In the genomic region with DNA sequence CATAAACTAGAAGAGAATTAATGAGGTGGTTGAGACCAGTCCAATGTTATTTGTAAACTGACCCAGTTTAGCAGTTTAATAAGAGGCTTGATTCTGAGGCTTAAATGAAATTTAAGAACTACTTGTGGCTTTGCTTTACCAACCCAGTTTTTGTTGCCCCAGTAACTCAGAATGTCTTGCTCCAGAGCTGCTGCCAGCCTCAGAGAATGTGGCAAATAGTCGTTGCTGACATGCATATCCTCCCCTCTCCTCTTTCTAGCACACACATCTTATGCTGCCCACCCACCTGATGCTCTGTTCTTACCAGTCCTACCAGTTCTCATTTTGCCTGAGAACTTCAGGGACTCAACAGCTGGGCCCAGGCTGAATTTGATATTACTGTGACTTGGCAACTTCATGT, we compare ENCODE assay signal across 15 cellular contexts.
DNase-seq lines count a peak whose midpoint lies in the region; FAIRE-seq and TF ChIP-seq lines count a peak whose summit lies in the region.
"Had no signal": no experiment of that assay in that cellular context is flagged by ENCODE, and none has a peak within 500 bp of the region (broad histone marks: within the 10 kb centered on the region; RNA-seq: fewer than 3 reads in every experiment).

No MANE protein-coding gene starts in this region.

- H3K4me1 Mint-ChIP-seq in Caco-2 (ENCODE audit: low read depth, unreplicated experiment) (peaks cover 41% of the 10 kb centered on the region), neural crest cell (no peaks in the 10 kb centered on the region)
- H3K4me1 Mint-ChIP-seq: CD4-positive, alpha-beta memory T cell had no signal

- 83% methylated on average over 1 of the region's 1 CpG; no CpG with 5 or more reads in 1 of the 2 experiments for WGBS in H1 (ENCODE audit: extremely low coverage in 1 of 2, insufficient coverage in 1 of 2, insufficient read length in 1 of 2, insufficient replicate concordance in 2 of 2, low coverage in 1 of 2, low lambda C conversion rate in 2 of 2, missing lambda C conversion rate in 1 of 2), 2 experiments

- no peak overlapping the region for H4K5ac ChIP-seq in H1 (ENCODE audit: insufficient read length, low read depth, low read length)

- H3K79me2 ChIP-seq in H1 (ENCODE audit: control insufficient read depth in 1 of 2, insufficient read depth in 2 of 2, low read length in 2 of 2): no peaks in the 10 kb centered on the region

- no peak overlapping the region; the same call in 1 of the 2 replicates for H2BK12ac ChIP-seq in H1 (ENCODE audit: low read depth, low read length)

- TF ChIP-seq CTCF in Caco-2 (IDR thresholded peaks at IDR 0.05; ENCODE audit: insufficient read depth in 1 of 2, low read depth in 1 of 2, low read length in 1 of 2, severe bottlenecking in 1 of 2, unreplicated experiment in 1 of 2) (no peak), H1 (IDR thresholded peaks at IDR 0.05; ENCODE audit: control extremely low read depth in 1 of 3, insufficient read depth in 1 of 3, low read depth in 1 of 3, low read length in 3 of 3) (no peak), neural crest cell (conservative IDR thresholded peaks at IDR 0.05) (no peak)

- BruUV-seq in Caco-2 (replicated peaks; lab: Mats Ljungman, UMichigan): no TSS peak

- CTCF ChIA-PET in Caco-2 (lab: Charles Lee) (no interaction called here), H1 (lab: Charles Lee; ENCODE audit: partially characterized antibody) (interaction anchor here (0.8 to 3.9 kb wide), 6 partner anchors 12 to 86 kb away, joined by 3 to 24 read pairs (median 4); no protein-coding TSS in a partner anchor)

- no peak for TF ChIP-seq EP300 in H1 (IDR thresholded peaks at IDR 0.05; ENCODE audit: borderline replicate concordance in 1 of 2, low read depth in 2 of 2, low read length in 2 of 2)

- H2AK5ac ChIP-seq in H1 (ENCODE audit: low read depth, low read length): no peak overlapping the region

- H3K27me3 ChIP-seq in Caco-2 (replicated peaks; ENCODE audit: control insufficient read depth, insufficient read depth, low read length): no peaks in the 10 kb centered on the region
- H3K27me3 ChIP-seq in H1 (replicated peaks in 1 of 4; ENCODE audit: control insufficient read depth in 3 of 4, extremely low read depth in 1 of 4, insufficient read depth in 3 of 4, low read length in 3 of 4): no peaks in the 10 kb centered on the region
- H3K27me3 ChIP-seq: BE2C had no signal

- POLR2A ChIA-PET in Caco-2 (lab: Charles Lee): no interaction called here
- POLR2A ChIA-PET in H1 (lab: Charles Lee; ENCODE audit: partially characterized antibody): no interaction called here

- TF ChIP-seq RAD21 in H1 (IDR thresholded peaks at IDR 0.05 in 1 of 2, conservative IDR thresholded peaks at IDR 0.05 in 1 of 2; ENCODE audit: low read depth in 2 of 2, low read length in 2 of 2): no peak

- no peak overlapping the region for H4K8ac ChIP-seq in H1 (ENCODE audit: extremely low read depth, insufficient read depth, low read length)

- H3K23ac ChIP-seq in H1 (ENCODE audit: insufficient read length): no peak overlapping the region

- intact Hi-C loops in Caco-2 (cut with micrococcal nuclease; ENCODE audit: unreplicated experiment): loop anchor here (2.0 kb wide), 2 partner anchors 29 to 55 kb away; no protein-coding TSS in a partner anchor

- H2BK5ac ChIP-seq in H1 (ENCODE audit: low read depth, low read length): no peak overlapping the region

- no peaks in the 10 kb centered on the region for H4K20me1 ChIP-seq in H1 (replicated peaks in 1 of 2; ENCODE audit: control insufficient read depth in 1 of 2, insufficient read depth in 2 of 2, low read length in 2 of 2)

- H3K36me3 Mint-ChIP-seq in Caco-2 (ENCODE audit: insufficient read depth, unreplicated experiment): no peaks in the 10 kb centered on the region
- no peaks in the 10 kb centered on the region for H3K36me3 Mint-ChIP-seq in neural crest cell (ENCODE audit: low read depth)
- H3K36me3 Mint-ChIP-seq: CD4-positive, alpha-beta memory T cell had no signal

- H3K14ac ChIP-seq in H1 (ENCODE audit: insufficient read length): no peak overlapping the region

- peaks cover 2% of the 10 kb centered on the region; the same call in 1 of the 2 replicates for H3K23me2 ChIP-seq in H1 (ENCODE audit: low read depth, low read length)

- peak overlapping the region in 1 of 4 experiments; percentile 34; a peak in 1 of 7 replicates for H3K9ac ChIP-seq in H1 (replicated peaks in 1 of 4; ENCODE audit: extremely low read depth in 1 of 4, low read depth in 3 of 4, low read length in 3 of 4)
- H3K9ac ChIP-seq: SK-N-SH had no signal

- H4K91ac ChIP-seq in H1 (replicated peaks; ENCODE audit: insufficient read length, low read length): no peak overlapping the region

- H3K36me3 ChIP-seq in Caco-2 (ENCODE audit: control insufficient read depth, insufficient read depth, low read length): no peaks in the 10 kb centered on the region
- H3K36me3 ChIP-seq in H1 (ENCODE audit: control insufficient read depth in 2 of 4, insufficient read depth in 4 of 4, low read length in 3 of 4): no peaks in the 10 kb centered on the region
- H3K36me3 ChIP-seq: BE2C had no signal

- no peak for DNase-seq in Caco-2
- DNase-seq in LHCN-M2 (ENCODE audit: low read depth): peak; percentile 38
- DNase-seq in H1 (ENCODE audit: low read depth in 1 of 2, low spot score in 2 of 2): no peak
- DNase-seq in neural crest cell (ENCODE audit: low read depth, low spot score): no peak
- DNase-seq in cortex of kidney (lab: John Stamatoyannopoulos, UW): no peak
- DNase-seq in NCI-H187 treated with DMSO at 0.1 percent for 48 hours (lab: John Stamatoyannopoulos, UW): no peak
- no peak for DNase-seq in foreskin melanocyte
- DNase-seq in activated CD4-positive, CD25-positive, alpha-beta regulatory T cell (lab: John Stamatoyannopoulos, UW): no peak
- DNase-seq: BE2C; CD4-positive, alpha-beta memory T cell; Kasumi-1; NCI-H2029 treated with DMSO at 0.1 percent for 48 hours; NCI-H748 treated with DMSO at 0.1 percent for 48 hours; PC-3; SK-N-SH had no signal

- no peak overlapping the region for H3K18ac ChIP-seq in H1 (ENCODE audit: extremely low read depth, low read length)

- no peak overlapping the region for H3K56ac ChIP-seq in H1 (replicated peaks; ENCODE audit: insufficient read length, low read depth, low read length)

- peak overlapping the region; percentile 22 for H3K27ac Mint-ChIP-seq in Caco-2 (ENCODE audit: unreplicated experiment)
- peak overlapping the region; percentile 52 for H3K27ac Mint-ChIP-seq in neural crest cell (ENCODE audit: unreplicated experiment)
- H3K27ac Mint-ChIP-seq: CD4-positive, alpha-beta memory T cell had no signal

- H2BK20ac ChIP-seq in H1 (ENCODE audit: low read length): no peak overlapping the region

- H3K79me1 ChIP-seq in H1 (ENCODE audit: low read depth, low read length): no peaks in the 10 kb centered on the region

- H3K9me3 Mint-ChIP-seq in Caco-2 (ENCODE audit: unreplicated experiment) (no peaks in the 10 kb centered on the region), neural crest cell (peaks cover 5% of the 10 kb centered on the region)
- H3K9me3 Mint-ChIP-seq: CD4-positive, alpha-beta memory T cell had no signal

- no peaks in the 10 kb centered on the region for H3K9me3 ChIP-seq in Caco-2
- H3K9me3 ChIP-seq in H1 (ENCODE audit: insufficient read depth in 2 of 2, low read depth in 1 of 2, low read length in 1 of 2): no peaks in the 10 kb centered on the region
- H3K9me3 ChIP-seq: BE2C, SK-N-SH had no signal

- no peak for TF ChIP-seq POLR2A in H1 (IDR thresholded peaks at IDR 0.05; ENCODE audit: control extremely low read depth in 1 of 2, low read depth in 2 of 2, low read length in 2 of 2)

- H3K27me3 Mint-ChIP-seq in Caco-2 (ENCODE audit: insufficient read depth, unreplicated experiment) (no peaks in the 10 kb centered on the region), neural crest cell (ENCODE audit: low read depth) (no peaks in the 10 kb centered on the region)

- H3K4me3 ChIP-seq in Caco-2 (ENCODE audit: low read depth, low read length) (no peak overlapping the region), H1 (ENCODE audit: extremely low read depth in 1 of 4, insufficient read depth in 2 of 4, low read depth in 3 of 4, low read length in 4 of 4) (no peak overlapping the region)

- no peak overlapping the region for H3K4me2 ChIP-seq in H1 (ENCODE audit: insufficient read depth in 1 of 2, low read depth in 2 of 2, low read length in 2 of 2)
- H3K4me2 ChIP-seq: SK-N-SH had no signal

- no peak for FAIRE-seq in H1 (lab: Jason Lieb, UNC)

- H2AFZ ChIP-seq in H1 (ENCODE audit: low read length): peak overlapping the region; percentile 63; the same call in 1 of the 2 replicates

- H3K4ac ChIP-seq in H1 (replicated peaks; ENCODE audit: insufficient read length, low read depth, low read length): no peak overlapping the region

- no peak overlapping the region for H3K27ac ChIP-seq in H1 (ENCODE audit: low read depth, low read length)

- H3K4me3 Mint-ChIP-seq in Caco-2 (ENCODE audit: unreplicated experiment) (no peak overlapping the region), neural crest cell (no peak overlapping the region)
- H3K4me3 Mint-ChIP-seq: CD4-positive, alpha-beta memory T cell had no signal

- no peak overlapping the region for H2BK120ac ChIP-seq in H1 (replicated peaks; ENCODE audit: low read depth, low read length)

- peaks cover 46% of the 10 kb centered on the region for H3K4me1 ChIP-seq in Caco-2
- H3K4me1 ChIP-seq in H1 (replicated peaks in 1 of 4; ENCODE audit: control insufficient read depth in 3 of 4, insufficient read depth in 4 of 4, low read length in 3 of 4): no peaks in the 10 kb centered on the region
- H3K4me1 ChIP-seq: BE2C had no signal

- no peak overlapping the region for H2BK15ac ChIP-seq in H1 (ENCODE audit: low read length)

TF ChIP-seq in H1, 55 proteins besides CTCF, POLR2A, EP300 and RAD21 (continues in another document):
- no peak for TF ChIP-seq NANOG (IDR thresholded peaks at IDR 0.05; ENCODE audit: insufficient read depth, low read depth, low read length, poor library complexity, severe bottlenecking)
- no peak for TF ChIP-seq YY1 (IDR thresholded peaks at IDR 0.05; ENCODE audit: low read depth, low read length)
- TF ChIP-seq, protein P1, sequence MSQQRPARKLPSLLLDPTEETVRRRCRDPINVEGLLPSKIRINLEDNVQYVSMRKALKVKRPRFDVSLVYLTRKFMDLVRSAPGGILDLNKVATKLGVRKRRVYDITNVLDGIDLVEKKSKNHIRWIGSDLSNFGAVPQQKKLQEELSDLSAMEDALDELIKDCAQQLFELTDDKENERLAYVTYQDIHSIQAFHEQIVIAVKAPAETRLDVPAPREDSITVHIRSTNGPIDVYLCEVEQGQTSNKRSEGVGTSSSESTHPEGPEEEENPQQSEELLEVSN (IDR thresholded peaks at IDR 0.05): no peak
- TF ChIP-seq CTBP2 (IDR thresholded peaks at IDR 0.05; ENCODE audit: borderline replicate concordance, insufficient read depth, insufficient read length, low read length): no peak
- TF ChIP-seq CBX8 (IDR thresholded peaks at IDR 0.05; ENCODE audit: borderline replicate concordance, low read depth, low read length): no peak
- no peak for TF ChIP-seq TAF7 (optimal IDR thresholded peaks at IDR 0.05; ENCODE audit: borderline replicate concordance, low read depth, low read length)
- no peak for TF ChIP-seq EZH2 (IDR thresholded peaks at IDR 0.05; ENCODE audit: low read depth, low read length, severe bottlenecking)
- TF ChIP-seq SIX5 (IDR thresholded peaks at IDR 0.05; ENCODE audit: low read depth, low read length): no peak
- no peak for TF ChIP-seq BACH1 (IDR thresholded peaks at IDR 0.05; ENCODE audit: low read length)
